In genomic region chr16:1580256-1580655, GRCh38 we compare ENCODE assay signal across 21 cellular contexts. TPM values are rescaled to one million over a fixed set of nuclear protein-coding genes. Genes with fewer than 3 reads are reported as not detected.
A peak's percentile ranks its signal among the peaks of the same experiment; 100 is the strongest.
DNase-seq lines count a peak whose midpoint lies in the region; ATAC-seq and TF ChIP-seq lines count a peak whose summit lies in the region.
"Had no signal": no experiment of that assay in that cellular context is flagged by ENCODE, and none has a peak within 500 bp of the region (broad histone marks: within the 10 kb centered on the region; RNA-seq: fewer than 3 reads in every experiment).

No MANE protein-coding gene starts in this region.

- TF ChIP-seq POLR2A in breast epithelium (IDR thresholded peaks at IDR 0.05), result no peak

- TF ChIP-seq CTCF in endothelial cell (IDR thresholded peaks at IDR 0.05; ENCODE audit: unreplicated experiment) (no peak), breast epithelium (IDR thresholded peaks at IDR 0.05) (no peak)

- no peaks in the 10 kb centered on the region for H3K36me3 ChIP-seq in breast epithelium
- H3K36me3 ChIP-seq: HAP-1 had no signal

- no peaks in the 10 kb centered on the region for H3K9me3 ChIP-seq in breast epithelium
- H3K9me3 ChIP-seq: HAP-1 had no signal

- H3K4me3 ChIP-seq in breast epithelium, result no peak overlapping the region
- H3K4me3 ChIP-seq: GM23338, HAP-1 had no signal

- peak overlapping the region; percentile 94 for H3K27ac Mint-ChIP-seq in endothelial cell (ENCODE audit: unreplicated experiment)
- H3K27ac Mint-ChIP-seq: GM23338 had no signal

- H3K27ac ChIP-seq in breast epithelium, result no peak overlapping the region
- H3K27ac ChIP-seq: C4-2B, KMS-11 had no signal

- peaks cover 37% of the 10 kb centered on the region for H3K36me3 Mint-ChIP-seq in endothelial cell (ENCODE audit: low read depth, unreplicated experiment)

- intact Hi-C loops in breast epithelium (cut with DNase I; ENCODE audit: low total_unique reads), result no loop called here

- H3K27me3 ChIP-seq in breast epithelium, result no peaks in the 10 kb centered on the region

- peaks cover 25% of the 10 kb centered on the region for H3K4me1 Mint-ChIP-seq in endothelial cell (ENCODE audit: unreplicated experiment)
- H3K4me1 Mint-ChIP-seq: GM23338 had no signal

- no peak for ATAC-seq in GM18907 (IDR thresholded peaks at IDR 0.05; ENCODE audit: unreplicated experiment)
- ATAC-seq: GM23338, Panc1, SK-N-SH treated with all-trans-retinoic acid at 6 μM for 48 hours had no signal

- peak overlapping the region; percentile 83 for H3K4me3 Mint-ChIP-seq in endothelial cell (ENCODE audit: unreplicated experiment)
- H3K4me3 Mint-ChIP-seq: GM23338 had no signal

- no peaks in the 10 kb centered on the region for H3K4me1 ChIP-seq in breast epithelium
- H3K4me1 ChIP-seq: HAP-1 had no signal

- H3K9me3 Mint-ChIP-seq in endothelial cell (ENCODE audit: unreplicated experiment), result peaks cover 3% of the 10 kb centered on the region

- peak; percentile 40 to 67 for DNase-seq in NCI-H2081 (lab: John Stamatoyannopoulos, UW)
- no peak for DNase-seq in NCI-H2081 treated with DMSO at 0.1 percent for 48 hours (lab: John Stamatoyannopoulos, UW)
- DNase-seq in NCI-H69 (lab: John Stamatoyannopoulos, UW), result peak; percentile 81
- DNase-seq in endothelial cell (ENCODE audit: low spot score), result peak; percentile 54
- DNase-seq in pulmonary artery endothelial cell (ENCODE audit: low read depth, low spot score), result peak; percentile 3
- DNase-seq in breast epithelium (ENCODE audit: low spot score in 2 of 2), result no peak
- no peak for DNase-seq in activated CD4-positive, CD25-positive, alpha-beta regulatory T cell (lab: John Stamatoyannopoulos, UW)
- DNase-seq: EL; GF-D8; IMR-90; NCI-H187; NCI-H226; NCI-H526; NK-92 treated with Interleukin-12 subunit alpha and Interleukin-12 subunit beta, amount 100 ng/mL, for 24 hours had no signal

- H3K27me3 Mint-ChIP-seq in endothelial cell (ENCODE audit: unreplicated experiment), result peaks cover 5% of the 10 kb centered on the region

RNA-seq across cellular contexts. Expression of gene IFT140, which starts 31.6 kb away (rescaled TPM):
- total RNA-seq in endothelial cell (ENCODE audit: unreplicated experiment), result 39.9 TPM
- total RNA-seq in pulmonary artery endothelial cell, result 19.8 and 20.8 TPM in 2 replicates
- total RNA-seq in breast epithelium, result 10 to 100 TPM; 17.0 to 30.1 (median 23.9) TPM

RNA-seq across cellular contexts. Expression of gene CRAMP1, which starts 31.9 kb away (rescaled TPM):
- total RNA-seq in endothelial cell (ENCODE audit: unreplicated experiment) (46.8 TPM), pulmonary artery endothelial cell (6.7 and 9.3 TPM in 2 replicates), breast epithelium (10 to 100 TPM in 2 of 3 donors, 1 to 10 TPM in 1; 9.6 to 13.8 (median 10.8) TPM)

RNA-seq across cellular contexts. Expression of gene TMEM204, which starts 46.8 kb away (rescaled TPM):
- total RNA-seq in endothelial cell (ENCODE audit: unreplicated experiment) (66.3 TPM), pulmonary artery endothelial cell (24.6 and 25.7 TPM in 2 replicates), breast epithelium (10 to 100 TPM; 27.8 to 37.0 (median 34.1) TPM)

Comparison
In these comparisons a context has a peak if more than half of its experiments do, and no peak if none do; other contexts are left out.
1. DNase-seq: peak in NCI-H2081 (2 of 2), NCI-H69 (single experiment), endothelial cell (single experiment) and pulmonary artery endothelial cell (single experiment); none in NCI-H2081 treated with DMSO at 0.1 percent for 48 hours (single experiment), breast epithelium (0 of 2) and activated CD4-positive, CD25-positive, alpha-beta regulatory T cell (0 of 4).